9 cellular contexts compared by ENCODE assay signal in genomic region chr1:31617917-31618746, GRCh38. TPM values are rescaled to one million over a fixed set of nuclear protein-coding genes. Genes with fewer than 3 reads are reported as not detected.
A peak's percentile ranks its signal among the peaks of the same experiment; 100 is the strongest.
DNase-seq lines count a peak whose midpoint lies in the region; ATAC-seq, FAIRE-seq and TF ChIP-seq lines count a peak whose summit lies in the region.
"Had no signal": no experiment of that assay in that cellular context is flagged by ENCODE, and none has a peak within 500 bp of the region (broad histone marks: within the 10 kb centered on the region; RNA-seq: fewer than 3 reads in every experiment).

No MANE protein-coding gene starts in this region.

- peaks cover 5 to 13% (median 8%) of the 10 kb centered on the region in 3 donors for H3K4me1 Mint-ChIP-seq in CD8-positive, alpha-beta memory T cell
- H3K4me1 Mint-ChIP-seq in activated naive CD8-positive, alpha-beta T cell treated with anti-CD3 and anti-CD28 coated beads, Interleukin-2, amount 50 U/mL, for 24 hours: peaks cover 3% of the 10 kb centered on the region

- CTCF ChIA-PET in CD8-positive, alpha-beta memory T cell (lab: Charles Lee): interaction anchor here (0.7 to 1.9 kb wide), 6 partner anchors 9 to 13 kb away, joined by 3 to 9 read pairs (median 4); no protein-coding TSS in a partner anchor
- CTCF ChIA-PET in HEK293T (lab: Yijun Ruan, JAX): interaction anchor here (0.6 to 1.4 kb wide), 11 partner anchors 9 to 355 kb away, joined by 3 to 7 read pairs (median 3); partner anchors contain the start of gene PEF1

- no peaks in the 10 kb centered on the region for H3K9me3 Mint-ChIP-seq in CD8-positive, alpha-beta memory T cell
- H3K9me3 Mint-ChIP-seq in activated naive CD8-positive, alpha-beta T cell treated with anti-CD3 and anti-CD28 coated beads, Interleukin-2, amount 50 U/mL, for 24 hours: no peaks in the 10 kb centered on the region

- H3K9ac ChIP-seq in iPS-15b (ENCODE audit: low read depth, low read length): no peak overlapping the region

- no peaks in the 10 kb centered on the region for H3K9me3 ChIP-seq in CD8-positive, alpha-beta memory T cell (ENCODE audit: low read length)
- no peaks in the 10 kb centered on the region for H3K9me3 ChIP-seq in iPS-15b (ENCODE audit: control insufficient read depth, insufficient read depth, low read length)

- no peak overlapping the region for H3K27ac ChIP-seq in CD8-positive, alpha-beta memory T cell (ENCODE audit: low read depth, low read length)

- peaks cover 22 to 39% of the 10 kb centered on the region in 2 donors for H3K27me3 Mint-ChIP-seq in CD8-positive, alpha-beta memory T cell
- H3K27me3 Mint-ChIP-seq in activated naive CD8-positive, alpha-beta T cell treated with anti-CD3 and anti-CD28 coated beads, Interleukin-2, amount 50 U/mL, for 24 hours: peaks cover 25% of the 10 kb centered on the region

- peak in 3 of 5 donors; percentile 12 to 46 (median 19) for DNase-seq in CD8-positive, alpha-beta memory T cell
- peak; percentile 95 for DNase-seq in HEK293T (ENCODE audit: extremely low spot score)
- peak; percentile 20 for DNase-seq in RPMI7951 (ENCODE audit: low read depth)
- peak; percentile 59 for DNase-seq in activated naive CD8-positive, alpha-beta T cell treated with anti-CD3 and anti-CD28 coated beads, Interleukin-2, amount 50 U/mL, for 24 hours
- DNase-seq in stimulated activated CD4-positive, alpha-beta T cell treated with anti-CD3 and anti-CD28 coated beads, Interleukin-12 subunit alpha, Interleukin-12 subunit beta, amount 100 ng/mL, for 48 hours (ENCODE audit: low read depth in 2 of 3, low spot score in 1 of 3): peak in 2 of 3 donors; percentile 18 to 32
- no peak for DNase-seq in RCC 7860 (ENCODE audit: low spot score)

- no peak overlapping the region for H3K27ac Mint-ChIP-seq in CD8-positive, alpha-beta memory T cell
- no peak overlapping the region for H3K27ac Mint-ChIP-seq in activated naive CD8-positive, alpha-beta T cell treated with anti-CD3 and anti-CD28 coated beads, Interleukin-2, amount 50 U/mL, for 24 hours

- ATAC-seq in activated naive CD8-positive, alpha-beta T cell treated with anti-CD3 and anti-CD28 coated beads, Interleukin-2, amount 50 U/mL, for 24 hours: peak; percentile 29
- no peak for ATAC-seq in HG02885 (IDR thresholded peaks at IDR 0.05; ENCODE audit: poor library complexity, unreplicated experiment)

- no peak for FAIRE-seq in RCC 7860 (lab: Jason Lieb, UNC)

- no peak overlapping the region for H3K4me3 ChIP-seq in CD8-positive, alpha-beta memory T cell (ENCODE audit: low read length)
- peak overlapping the region; percentile 60 for H3K4me3 ChIP-seq in iPS-15b (ENCODE audit: low read depth, low read length)

- no peaks in the 10 kb centered on the region for H3K36me3 Mint-ChIP-seq in CD8-positive, alpha-beta memory T cell
- no peaks in the 10 kb centered on the region for H3K36me3 Mint-ChIP-seq in activated naive CD8-positive, alpha-beta T cell treated with anti-CD3 and anti-CD28 coated beads, Interleukin-2, amount 50 U/mL, for 24 hours (ENCODE audit: low read depth)

- H3K27me3 ChIP-seq in CD8-positive, alpha-beta memory T cell (ENCODE audit: insufficient read depth, low read length, poor library complexity, severe bottlenecking): peaks cover 23% of the 10 kb centered on the region
- H3K27me3 ChIP-seq in iPS-15b (ENCODE audit: control insufficient read depth, insufficient read depth, low read length): peaks cover 34% of the 10 kb centered on the region

- no peaks in the 10 kb centered on the region for H3K36me3 ChIP-seq in CD8-positive, alpha-beta memory T cell (ENCODE audit: insufficient read depth, low read length)
- H3K36me3 ChIP-seq in iPS-15b (ENCODE audit: control insufficient read depth, insufficient read depth, low read length): no peaks in the 10 kb centered on the region

- H3K4me3 Mint-ChIP-seq in CD8-positive, alpha-beta memory T cell: peak overlapping the region in 5 of 7 donors; percentile 28 to 63 (median 50)
- no peak overlapping the region for H3K4me3 Mint-ChIP-seq in activated naive CD8-positive, alpha-beta T cell treated with anti-CD3 and anti-CD28 coated beads, Interleukin-2, amount 50 U/mL, for 24 hours

- H3K4me1 ChIP-seq in CD8-positive, alpha-beta memory T cell (ENCODE audit: insufficient read depth, low read length): no peaks in the 10 kb centered on the region
- H3K4me1 ChIP-seq in iPS-15b (ENCODE audit: control insufficient read depth, insufficient read depth, low read length): peaks cover 4% of the 10 kb centered on the region

- POLR2A ChIA-PET in CD8-positive, alpha-beta memory T cell (lab: Charles Lee): no interaction called here
- POLR2A ChIA-PET in HEK293T (lab: Yijun Ruan, JAX): interaction anchor here (1.0 to 1.5 kb wide), 2 partner anchors 11 to 27 kb away, joined by 4 read pairs; partner anchors contain the start of gene PEF1

TF ChIP-seq in HEK293T, 16 proteins besides CTCF, POLR2A, EP300 and RAD21:
- TF ChIP-seq HDGF (IDR thresholded peaks at IDR 0.05; ENCODE audit: borderline replicate concordance) (no peak), CTBP1 (IDR thresholded peaks at IDR 0.05; ENCODE audit: borderline replicate concordance) (no peak), FOXM1 (IDR thresholded peaks at IDR 0.05; ENCODE audit: borderline replicate concordance) (no peak), ARNT (IDR thresholded peaks at IDR 0.05) (no peak)

RNA-seq across cellular contexts. Expression of gene HCRTR1, which starts 0.6 kb away (rescaled TPM):
- total RNA-seq in CD8-positive, alpha-beta memory T cell: not detected
- polyA plus RNA-seq in CD8-positive, alpha-beta memory T cell: not detected
- not detected in 2 replicates for total RNA-seq in RPMI7951 (2014; rRNA removed; shearing (Covaris generic))
- total RNA-seq: T-helper 2 cell treated with Interferon-gamma antibody and Interleukin-4, amounts not matched to agents 100 ng/mL and 5 ng/mL, for 36 hours had no signal

RNA-seq across cellular contexts. Expression of gene PEF1, which starts 26.5 kb away (rescaled TPM):
- 10 to 100 TPM; 67.9 to 69.9 TPM for total RNA-seq in CD8-positive, alpha-beta memory T cell
- polyA plus RNA-seq in CD8-positive, alpha-beta memory T cell: 98.9 TPM
- 114 and 146 TPM in 2 replicates for total RNA-seq in RPMI7951 (2014; rRNA removed; shearing (Covaris generic))

RNA-seq across cellular contexts. Expression of gene TINAGL1, which starts 41.8 kb away (rescaled TPM):
- total RNA-seq in CD8-positive, alpha-beta memory T cell: not detected
- not detected for polyA plus RNA-seq in CD8-positive, alpha-beta memory T cell
- total RNA-seq in RPMI7951 (2014; rRNA removed; shearing (Covaris generic)): 7.0 and 14.9 TPM in 2 replicates
- total RNA-seq: T-helper 2 cell treated with Interferon-gamma antibody and Interleukin-4, amounts not matched to agents 100 ng/mL and 5 ng/mL, for 36 hours had no signal
